1 cellular context compared by ENCODE assay signal in genomic region chr6:14633453-14633852, GRCh38.
TF ChIP-seq lines count a peak whose summit lies in the region.

No MANE protein-coding gene starts in this region.

TF ChIP-seq in K562, 482 proteins besides CTCF, POLR2A, EP300 and RAD21 (continued from another document):
- TF ChIP-seq STAT6 (CRISPR knock-in tag; IDR thresholded peaks at IDR 0.05) (no peak), HOXB6 (CRISPR knock-in tag; IDR thresholded peaks at IDR 0.05; ENCODE audit: borderline replicate concordance) (no peak), THAP12 (CRISPR knock-in tag; IDR thresholded peaks at IDR 0.05) (no peak), GTF2A2 (tag; IDR thresholded peaks at IDR 0.05) (no peak), XRCC4 (IDR thresholded peaks at IDR 0.05; ENCODE audit: extremely low read depth, insufficient read depth, insufficient read length) (no peak), ZBTB17 (CRISPR knock-in tag; IDR thresholded peaks at IDR 0.05) (no peak), NFRKB (IDR thresholded peaks at IDR 0.05; ENCODE audit: low read depth) (no peak), GTF2F1 (IDR thresholded peaks at IDR 0.05; ENCODE audit: low read depth, low read length) (no peak), CC2D1A (IDR thresholded peaks at IDR 0.05) (no peak), GTF3C2 (IDR thresholded peaks at IDR 0.05; ENCODE audit: borderline replicate concordance, extremely low read depth, insufficient read length) (no peak)
TF ChIP-seq in K562: peak in this region for 0.
